8 cellular contexts compared by ENCODE assay signal in genomic region chr4:52861879-52862604, GRCh38. TPM values are rescaled to one million over a fixed set of nuclear protein-coding genes. Genes with fewer than 3 reads are reported as not detected.
DNase-seq lines count a peak whose midpoint lies in the region; ATAC-seq and TF ChIP-seq lines count a peak whose summit lies in the region.

Gene RASL11B, plus strand, starts transcription at chr4:52862317. Its CDS starts 191 bp downstream, at chr4:52862508.

- no peak within 1 kb of the TSS for H2BK120ac ChIP-seq in mesendoderm (ENCODE audit: low read depth, low read length)

- peak within 1 kb of the TSS; percentile 84 for H3K4me2 ChIP-seq in mesendoderm (ENCODE audit: low read length)

- H3K9ac ChIP-seq in mesendoderm (ENCODE audit: low read length): peak within 1 kb of the TSS; percentile 99

- peaks cover 13% of the 10 kb centered on the region for H3K4me1 ChIP-seq in effector memory CD4-positive, alpha-beta T cell (ENCODE audit: control insufficient read depth, insufficient read depth, low read length, poor library complexity, severe bottlenecking)
- peaks cover 7% of the 10 kb centered on the region for H3K4me1 ChIP-seq in mesendoderm (ENCODE audit: control insufficient read depth, low read depth, low read length)

- no peak within 1 kb of the TSS for H4K5ac ChIP-seq in mesendoderm (ENCODE audit: low read length)

- H3K56ac ChIP-seq in mesendoderm (ENCODE audit: low read length): peak within 1 kb of the TSS; percentile 100

- DNase-seq in AG10803 (ENCODE audit: low read depth): peak; percentile 54
- peak; percentile 50 for DNase-seq in NCI-H510A treated with DMSO at 0.1 percent for 48 hours (lab: John Stamatoyannopoulos, UW)
- DNase-seq in activated CD8-positive, alpha-beta memory T cell treated with anti-CD3 and anti-CD28 coated beads for 24 hours: peak; percentile 92
- DNase-seq in effector memory CD4-positive, alpha-beta T cell: peak; percentile 61 to 74 (median 67)
- peak; percentile 90 for DNase-seq in mesendoderm
- DNase-seq in stimulated activated CD8-positive, alpha-beta memory T cell treated with anti-CD3 and anti-CD28 coated beads, Interleukin-12 subunit alpha, Interleukin-12 subunit beta, amount 100 ng/mL, for 1 hour (ENCODE audit: low read depth): peak; percentile 69

- H3K27me3 ChIP-seq in effector memory CD4-positive, alpha-beta T cell (replicated peaks; ENCODE audit: control insufficient read depth, insufficient read depth, low read length, poor library complexity, severe bottlenecking): peaks cover 2% of the 10 kb centered on the region
- H3K27me3 ChIP-seq in mesendoderm (ENCODE audit: insufficient read depth, low read length, poor library complexity): no peaks in the 10 kb centered on the region

- peak within 1 kb of the TSS; percentile 94 for H3K18ac ChIP-seq in mesendoderm (ENCODE audit: low read length)

- peak within 1 kb of the TSS; percentile 83 for H3K4ac ChIP-seq in mesendoderm (ENCODE audit: low read depth, low read length)

- H2BK5ac ChIP-seq in mesendoderm (ENCODE audit: low read length): peak within 1 kb of the TSS; percentile 88

- TF ChIP-seq CTCF in AG10803 (conservative IDR thresholded peaks at IDR 0.05; ENCODE audit: low read length): no peak

- ATAC-seq in GM19035 (IDR thresholded peaks at IDR 0.05; ENCODE audit: unreplicated experiment): peak; percentile 99
- ATAC-seq in HG03280 (IDR thresholded peaks at IDR 0.05; ENCODE audit: unreplicated experiment): peak; percentile 100

- peaks cover 29% of the 10 kb centered on the region for H3K79me2 ChIP-seq in mesendoderm (ENCODE audit: control insufficient read depth, insufficient read depth, low read length)

- H3K4me3 ChIP-seq in AG10803 (ENCODE audit: low read length): peak within 1 kb of the TSS; percentile 66
- peak within 1 kb of the TSS; percentile 63 for H3K4me3 ChIP-seq in effector memory CD4-positive, alpha-beta T cell (ENCODE audit: insufficient read depth, low read depth, low read length, poor library complexity, severe bottlenecking)
- H3K4me3 ChIP-seq in mesendoderm (ENCODE audit: low read length): peak within 1 kb of the TSS; percentile 92

- peak within 1 kb of the TSS; percentile 18 for H2AK5ac ChIP-seq in mesendoderm (ENCODE audit: low read length)

- peaks cover 15% of the 10 kb centered on the region for H3K79me1 ChIP-seq in mesendoderm (ENCODE audit: low read length)

- no peaks in the 10 kb centered on the region for H3K9me3 ChIP-seq in effector memory CD4-positive, alpha-beta T cell (ENCODE audit: control insufficient read depth, low read length)

- peak within 1 kb of the TSS; percentile 99 for H3K23ac ChIP-seq in mesendoderm (ENCODE audit: low read length)

- H3K36me3 ChIP-seq in effector memory CD4-positive, alpha-beta T cell (ENCODE audit: control insufficient read depth, insufficient read depth, low read length): no peaks in the 10 kb centered on the region
- H3K36me3 ChIP-seq in mesendoderm (ENCODE audit: control insufficient read depth, insufficient read depth, low read length): peaks cover 11% of the 10 kb centered on the region

- no peak within 1 kb of the TSS for H4K8ac ChIP-seq in mesendoderm (ENCODE audit: low read depth, low read length)

- no CpG with 5 or more reads among the region's 93 CpGs for WGBS in mesendoderm (ENCODE audit: extremely low coverage, insufficient coverage, low lambda C conversion rate)

- H2BK15ac ChIP-seq in mesendoderm (replicated peaks; ENCODE audit: low read depth): no peak within 1 kb of the TSS

- no peak within 1 kb of the TSS for H3K27ac ChIP-seq in effector memory CD4-positive, alpha-beta T cell (ENCODE audit: insufficient read depth, low read length, poor library complexity, severe bottlenecking)
- peak within 1 kb of the TSS; percentile 57 for H3K27ac ChIP-seq in mesendoderm (ENCODE audit: low read depth, low read length)

RNA-seq across cellular contexts. Expression of gene RASL11B, which starts in this region (rescaled TPM):
- 35.4 TPM for polyA plus RNA-seq in mesendoderm (2013, experiment 1 of 2)
- 35.7 TPM for polyA plus RNA-seq in mesendoderm (2013, experiment 2 of 2)
